ENCODE assay signal across 1 cellular context in genomic region chr13:112711528-112712265, GRCh38.
TF ChIP-seq lines count a peak whose summit lies in the region.

No MANE protein-coding gene starts in this region.

TF ChIP-seq in endothelial cell of umbilical vein, 7 proteins besides CTCF, POLR2A, EP300 and RAD21:
- TF ChIP-seq MYC (IDR thresholded peaks at IDR 0.05; ENCODE audit: low read depth, low read length) (no peak), JUN (IDR thresholded peaks at IDR 0.05; ENCODE audit: borderline replicate concordance, insufficient read depth, insufficient read length, low read depth) (peak; percentile 91), POLR2AphosphoS5 (IDR thresholded peaks at IDR 0.05; ENCODE audit: insufficient read depth, low read depth, low read length) (peak; percentile 85), MAX (IDR thresholded peaks at IDR 0.05; ENCODE audit: insufficient read depth, insufficient read length) (peak; percentile 96), EZH2 (IDR thresholded peaks at IDR 0.05; ENCODE audit: borderline replicate concordance, low read depth, low read length, severe bottlenecking) (no peak), FOS (IDR thresholded peaks at IDR 0.05; ENCODE audit: borderline replicate concordance, insufficient read depth, low read length) (peak; percentile 94), GATA2 (IDR thresholded peaks at IDR 0.05; ENCODE audit: insufficient read depth, insufficient read length, low read depth, low read length) (peak; percentile 93)
